1 cellular context compared by ENCODE assay signal in genomic region chr11:66852466-66853241, GRCh38.
TF ChIP-seq lines count a peak whose summit lies in the region.

No MANE protein-coding gene starts in this region.

TF ChIP-seq in H1, 55 proteins besides CTCF, POLR2A, EP300 and RAD21:
- TF ChIP-seq SP1 (IDR thresholded peaks at IDR 0.05; ENCODE audit: low read depth, low read length) (no peak), JUN (IDR thresholded peaks at IDR 0.05; ENCODE audit: low read depth, low read length) (no peak), MAFK (IDR thresholded peaks at IDR 0.05; ENCODE audit: low read depth, low read length) (no peak), ASH2L (IDR thresholded peaks at IDR 0.05; ENCODE audit: low read length) (no peak), KDM5A (IDR thresholded peaks at IDR 0.05; ENCODE audit: low read length) (no peak), E2F6 (IDR thresholded peaks at IDR 0.05) (no peak), CEBPB (IDR thresholded peaks at IDR 0.05; ENCODE audit: low read depth, low read length) (no peak)
- TF ChIP-seq, protein P1, sequence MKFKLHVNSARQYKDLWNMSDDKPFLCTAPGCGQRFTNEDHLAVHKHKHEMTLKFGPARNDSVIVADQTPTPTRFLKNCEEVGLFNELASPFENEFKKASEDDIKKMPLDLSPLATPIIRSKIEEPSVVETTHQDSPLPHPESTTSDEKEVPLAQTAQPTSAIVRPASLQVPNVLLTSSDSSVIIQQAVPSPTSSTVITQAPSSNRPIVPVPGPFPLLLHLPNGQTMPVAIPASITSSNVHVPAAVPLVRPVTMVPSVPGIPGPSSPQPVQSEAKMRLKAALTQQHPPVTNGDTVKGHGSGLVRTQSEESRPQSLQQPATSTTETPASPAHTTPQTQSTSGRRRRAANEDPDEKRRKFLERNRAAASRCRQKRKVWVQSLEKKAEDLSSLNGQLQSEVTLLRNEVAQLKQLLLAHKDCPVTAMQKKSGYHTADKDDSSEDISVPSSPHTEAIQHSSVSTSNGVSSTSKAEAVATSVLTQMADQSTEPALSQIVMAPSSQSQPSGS (IDR thresholded peaks at IDR 0.05; ENCODE audit: low read length) = no peak
